8 cellular contexts compared by ENCODE assay signal in the genomic region with DNA sequence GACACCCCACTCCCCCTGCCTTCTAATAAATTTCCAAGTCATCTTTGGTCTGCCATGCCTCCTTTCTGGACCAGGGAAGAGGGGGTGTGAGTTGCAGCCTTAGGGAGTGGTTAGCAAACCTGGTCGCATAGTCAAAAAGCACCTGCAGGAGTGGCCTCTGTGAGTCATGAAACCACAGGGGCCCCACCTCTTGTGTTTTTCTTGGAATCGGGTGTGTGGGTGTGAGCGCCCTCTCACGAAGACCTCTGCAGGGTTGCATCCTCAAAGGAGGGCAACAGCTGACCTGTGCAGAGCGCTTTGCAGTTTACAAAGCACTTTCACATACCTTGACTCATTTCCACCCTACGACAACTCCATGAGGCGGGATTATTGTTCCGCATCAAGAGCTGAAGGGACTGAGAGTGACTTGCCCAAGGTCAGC. TPM values are rescaled to one million over a fixed set of nuclear protein-coding genes. Genes with fewer than 3 reads are reported as not detected.
A peak's percentile ranks its signal among the peaks of the same experiment; 100 is the strongest.
DNase-seq lines count a peak whose midpoint lies in the region; ATAC-seq and TF ChIP-seq lines count a peak whose summit lies in the region.

No MANE protein-coding gene starts in this region.

- H3K4me2 ChIP-seq in GM23248 (ENCODE audit: unreplicated experiment): no peak overlapping the region

- H3K4me1 ChIP-seq in tibial artery: no peaks in the 10 kb centered on the region
- peaks cover 24% of the 10 kb centered on the region for H3K4me1 ChIP-seq in GM23248 (ENCODE audit: insufficient read depth)

- H3K36me3 ChIP-seq in tibial artery (no peaks in the 10 kb centered on the region), GM23248 (ENCODE audit: low read depth) (no peaks in the 10 kb centered on the region)

- no peaks in the 10 kb centered on the region for H4K20me1 ChIP-seq in GM23248 (ENCODE audit: insufficient read depth)

- H3K79me2 ChIP-seq in GM23248 (ENCODE audit: insufficient read depth): no peaks in the 10 kb centered on the region

- intact Hi-C loops in tibial artery (cut with DNase I; ENCODE audit: low total_unique reads): no loop called here

- peaks cover 0 to 4% (median 0%) of the 10 kb centered on the region in 3 donors for H3K9me3 ChIP-seq in tibial artery
- H3K9me3 ChIP-seq in GM23248 (ENCODE audit: low read depth): no peaks in the 10 kb centered on the region

- ATAC-seq in GM18499 (IDR thresholded peaks at IDR 0.05; ENCODE audit: insufficient read depth, unreplicated experiment): peak; percentile 84
- peak; percentile 90 for ATAC-seq in HG03469 (IDR thresholded peaks at IDR 0.05; ENCODE audit: unreplicated experiment)
- ATAC-seq in GM19463 (IDR thresholded peaks at IDR 0.05; ENCODE audit: unreplicated experiment): no peak

- H3K36me3 Mint-ChIP-seq in activated T-cell treated with anti-CD3 and anti-CD28 coated beads, Interleukin-2, amount 50 U/mL, for 24 hours (ENCODE audit: low read depth): peaks cover 24% of the 10 kb centered on the region

- peaks cover 26% of the 10 kb centered on the region for H3F3A ChIP-seq in GM23248 (ENCODE audit: insufficient read depth)

- H3K9ac ChIP-seq in GM23248: no peak overlapping the region

- WGBS in GM23248 (ENCODE audit: low coverage in 1 of 2, low lambda C conversion rate in 2 of 2, missing lambda C conversion rate in 2 of 2), 2 experiments: 86 to 90% methylated on average over 8 of the region's 8 CpGs

- no peak overlapping the region for H2AFZ ChIP-seq in GM23248

- DNase-seq in activated T-cell treated with anti-CD3 and anti-CD28 coated beads, Interleukin-2, amount 50 U/mL, for 24 hours: peak; percentile 90
- peak; percentile 94 for DNase-seq in stimulated activated CD4-positive, alpha-beta T cell treated with anti-CD3 and anti-CD28 coated beads, Interleukin-15, amount 100 ng/mL, for 24 hours
- DNase-seq in tibial artery (no peak), NCI-H146 (lab: John Stamatoyannopoulos, UW) (no peak), GM23248 (no peak)

- H3K27me3 ChIP-seq in tibial artery (peaks cover 0 to 28% of the 10 kb centered on the region in 2 donors), GM23248 (replicated peaks; ENCODE audit: insufficient read depth) (peaks cover 7% of the 10 kb centered on the region; the same call in 1 of the 2 replicates)

- peak overlapping the region; percentile 30 for H3K4me3 Mint-ChIP-seq in activated T-cell treated with anti-CD3 and anti-CD28 coated beads, Interleukin-2, amount 50 U/mL, for 24 hours

- H3K27ac Mint-ChIP-seq in activated T-cell treated with anti-CD3 and anti-CD28 coated beads, Interleukin-2, amount 50 U/mL, for 24 hours: peak overlapping the region; percentile 92

- H3K27me3 Mint-ChIP-seq in activated T-cell treated with anti-CD3 and anti-CD28 coated beads, Interleukin-2, amount 50 U/mL, for 24 hours: no peaks in the 10 kb centered on the region

- peaks cover 18% of the 10 kb centered on the region for H3K9me3 Mint-ChIP-seq in activated T-cell treated with anti-CD3 and anti-CD28 coated beads, Interleukin-2, amount 50 U/mL, for 24 hours

- H3K4me1 Mint-ChIP-seq in activated T-cell treated with anti-CD3 and anti-CD28 coated beads, Interleukin-2, amount 50 U/mL, for 24 hours (ENCODE audit: low read depth): peaks cover 75% of the 10 kb centered on the region

- no peak for TF ChIP-seq CTCF in tibial artery (IDR thresholded peaks at IDR 0.05)

- in situ Hi-C loops in GM23248 (cut with MboI): no loop called here

- H3K4me3 ChIP-seq in tibial artery (no peak overlapping the region), GM23248 (no peak overlapping the region)

- no peaks in the 10 kb centered on the region for H3K9me2 ChIP-seq in GM23248 (ENCODE audit: insufficient read depth)

- H3K27ac ChIP-seq in tibial artery (no peak overlapping the region), GM23248 (no peak overlapping the region)

RNA-seq across cellular contexts. Expression of gene TEX48, which starts 36.8 kb away (rescaled TPM):
- total RNA-seq in GM23248 (2014; rRNA removed; shearing (Covaris generic)): not detected in 2 replicates
- polyA plus RNA-seq in GM23248 (2016; fragmentation: Nextera tagmentation; extraction: Ambion mirVana): not detected in 2 replicates

Comparison
In these comparisons a context has a peak if more than half of its experiments do, and no peak if none do; other contexts are left out.
1. DNase-seq: peak in activated T-cell treated with anti-CD3 and anti-CD28 coated beads, Interleukin-2, amount 50 U/mL, for 24 hours (single experiment) and stimulated activated CD4-positive, alpha-beta T cell treated with anti-CD3 and anti-CD28 coated beads, Interleukin-15, amount 100 ng/mL, for 24 hours (single experiment); none in tibial artery (0 of 2), NCI-H146 (single experiment) and GM23248 (single experiment).